8 cellular contexts compared by ENCODE assay signal in genomic region chr17:59331129-59331928, GRCh38. TPM values are rescaled to one million over a fixed set of nuclear protein-coding genes. Genes with fewer than 3 reads are reported as not detected.
DNase-seq lines count a peak whose midpoint lies in the region; ATAC-seq and TF ChIP-seq lines count a peak whose summit lies in the region.

TSS of gene YPEL2 (plus strand) at chr17:59331655. CDS start at chr17:59353410, 21,755 bp downstream.

- H3K4me1 ChIP-seq in left lung, result peaks cover 21 to 70% of the 10 kb centered on the region in 2 donors

- no peaks in the 10 kb centered on the region for H3K9me3 ChIP-seq in left lung

- peak; percentile 84 for ATAC-seq in GM19395 (IDR thresholded peaks at IDR 0.05; ENCODE audit: unreplicated experiment)
- peak; percentile 81 for ATAC-seq in HG03565 (IDR thresholded peaks at IDR 0.05; ENCODE audit: unreplicated experiment)
- ATAC-seq in left lung, result peak; percentile 89

- H3K27ac ChIP-seq in left lung, result peak within 1 kb of the TSS; percentile 84 to 85

- no peak for TF ChIP-seq CTCF in BJ (IDR thresholded peaks at IDR 0.05; ENCODE audit: insufficient read depth, low read depth, low read length)
- no peak for TF ChIP-seq CTCF in left lung (IDR thresholded peaks at IDR 0.05)

- DNase-seq in BJ (ENCODE audit: low read depth) (peak; percentile 40), NCI-H774 (lab: John Stamatoyannopoulos, UW) (peak; percentile 94), dermis blood vessel endothelial cell (peak; percentile 98), left lung (peak; percentile 97)
- DNase-seq in activated CD4-positive, alpha-beta T cell treated with anti-CD3 and anti-CD28 coated beads, Interleukin-2, amount 50 U/mL, for 4 hours, result peak; percentile 81 to 84
- DNase-seq in stimulated activated CD4-positive, alpha-beta T cell treated with anti-CD3 and anti-CD28 coated beads, Interleukin-2, amount 100 ng/mL, for 24 hours, result peak; percentile 87 to 92

- intact Hi-C loops in left lung (cut with DNase I), result no loop called here

- H3K27me3 ChIP-seq in BJ (ENCODE audit: control insufficient read depth, insufficient read depth, low read length) (peaks cover 6% of the 10 kb centered on the region), left lung (no peaks in the 10 kb centered on the region)

- POLR2A ChIA-PET in BJ (lab: Charles Lee), result no interaction called here

- H3K4me3 ChIP-seq in BJ (ENCODE audit: low read depth, low read length), result peak within 1 kb of the TSS; percentile 94
- H3K4me3 ChIP-seq in left lung, result peak within 1 kb of the TSS; percentile 98

- H3K36me3 ChIP-seq in BJ (ENCODE audit: control insufficient read depth, insufficient read depth, low read length), result no peaks in the 10 kb centered on the region
- no peaks in the 10 kb centered on the region for H3K36me3 ChIP-seq in left lung

- CTCF ChIA-PET in BJ (lab: Yijun Ruan, JAX), result interaction anchor here (2.8 kb wide), 1 partner anchor 93 kb away, joined by 10 read pairs; no protein-coding TSS in a partner anchor

RNA-seq across cellular contexts. Expression of gene YPEL2, which starts in this region (rescaled TPM):
- polyA plus RNA-seq in BJ (2011; rRNA removed), result 8.4 and 9.2 TPM in 2 replicates
- polyA minus RNA-seq in BJ (2011; rRNA and poly(A)+ RNA removed), result 14.9 and 15.1 TPM in 2 replicates
- 90.8 and 101 TPM in 2 replicates for total RNA-seq in dermis blood vessel endothelial cell
- total RNA-seq in left lung, result 10 to 100 TPM; 13.8 to 23.6 TPM

Comparison
In these comparisons a context has a peak if more than half of its experiments do, and no peak if none do; other contexts are left out.
1. Peak in every context shown above with its lines: DNase-seq, ATAC-seq, H3K4me3 ChIP-seq and H3K27ac ChIP-seq.
2. DNase-seq: peak in every context shown above with its lines; median percentile 98 in dermis blood vessel endothelial cell; 97 in left lung; 94 in NCI-H774; 90 in stimulated activated CD4-positive, alpha-beta T cell treated with anti-CD3 and anti-CD28 coated beads, Interleukin-2, amount 100 ng/mL, for 24 hours; 82 in activated CD4-positive, alpha-beta T cell treated with anti-CD3 and anti-CD28 coated beads, Interleukin-2, amount 50 U/mL, for 4 hours; 40 in BJ.